In the genomic region with DNA sequence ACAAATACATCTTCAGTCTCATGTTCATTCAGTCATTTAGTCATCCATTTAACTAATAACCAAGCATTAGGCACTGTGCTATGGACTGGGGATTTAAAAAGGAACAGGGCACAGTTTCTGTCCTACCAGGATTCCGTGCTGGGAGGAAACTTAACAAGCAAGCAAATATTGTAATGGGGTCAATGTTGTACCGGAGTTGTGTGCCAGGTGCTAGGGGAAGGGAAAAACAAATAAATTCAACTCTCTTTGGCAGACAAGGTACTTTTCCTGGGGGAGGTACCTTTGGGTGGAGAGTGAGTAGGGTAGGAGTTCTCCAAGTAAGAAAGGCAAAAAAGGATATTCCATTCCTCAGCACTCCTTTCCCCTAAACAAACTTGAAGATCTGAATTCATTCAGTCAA, we compare ENCODE assay signal across 14 cellular contexts.
DNase-seq lines count a peak whose midpoint lies in the region; ATAC-seq and FAIRE-seq lines count a peak whose summit lies in the region.
"Had no signal": no experiment of that assay in that cellular context is flagged by ENCODE, and none has a peak within 500 bp of the region (broad histone marks: within the 10 kb centered on the region; RNA-seq: fewer than 3 reads in every experiment).

No MANE protein-coding gene starts in this region.

- no peak for FAIRE-seq in HTR-8/SVneo (lab: Jason Lieb, UNC)
- FAIRE-seq: H1 had no signal

- ATAC-seq in left lobe of liver (peak; percentile 95), GM19351 (IDR thresholded peaks at IDR 0.05; ENCODE audit: unreplicated experiment) (no peak)
- ATAC-seq: Panc1 had no signal

- DNase-seq in NCI-H526 (lab: John Stamatoyannopoulos, UW) (peak; percentile 5 to 15), NCI-H526 treated with DMSO at 0.1 percent for 48 hours (lab: John Stamatoyannopoulos, UW) (no peak), NCI-H2081 treated with DMSO at 0.1 percent for 48 hours (lab: John Stamatoyannopoulos, UW) (peak; percentile 27), left lobe of liver (ENCODE audit: low spot score) (peak; percentile 71), HTR-8/SVneo (ENCODE audit: insufficient read length, low spot score) (no peak), Ammon's horn (ENCODE audit: low spot score) (no peak)
- DNase-seq: Caco-2, DMS79 treated with DMSO at 0.1 percent for 48 hours, KG1, NCI-H187, Right ventricle myocardium superior had no signal

Comparison
In these comparisons a context has a peak if more than half of its experiments do, and no peak if none do; other contexts are left out.
1. DNase-seq: peak in NCI-H526 (2 of 2), NCI-H2081 treated with DMSO at 0.1 percent for 48 hours (single experiment) and left lobe of liver (single experiment); none in NCI-H526 treated with DMSO at 0.1 percent for 48 hours (single experiment), HTR-8/SVneo (single experiment) and Ammon's horn (single experiment).